1 cellular context compared by ENCODE assay signal in genomic region chr3:52429779-52430415, GRCh38.
TF ChIP-seq lines count a peak whose summit lies in the region.

No MANE protein-coding gene starts in this region.

TF ChIP-seq in HepG2, 621 proteins besides CTCF, POLR2A, EP300 and RAD21 (continued from another document and continues in another):
- TF ChIP-seq, protein P1, sequence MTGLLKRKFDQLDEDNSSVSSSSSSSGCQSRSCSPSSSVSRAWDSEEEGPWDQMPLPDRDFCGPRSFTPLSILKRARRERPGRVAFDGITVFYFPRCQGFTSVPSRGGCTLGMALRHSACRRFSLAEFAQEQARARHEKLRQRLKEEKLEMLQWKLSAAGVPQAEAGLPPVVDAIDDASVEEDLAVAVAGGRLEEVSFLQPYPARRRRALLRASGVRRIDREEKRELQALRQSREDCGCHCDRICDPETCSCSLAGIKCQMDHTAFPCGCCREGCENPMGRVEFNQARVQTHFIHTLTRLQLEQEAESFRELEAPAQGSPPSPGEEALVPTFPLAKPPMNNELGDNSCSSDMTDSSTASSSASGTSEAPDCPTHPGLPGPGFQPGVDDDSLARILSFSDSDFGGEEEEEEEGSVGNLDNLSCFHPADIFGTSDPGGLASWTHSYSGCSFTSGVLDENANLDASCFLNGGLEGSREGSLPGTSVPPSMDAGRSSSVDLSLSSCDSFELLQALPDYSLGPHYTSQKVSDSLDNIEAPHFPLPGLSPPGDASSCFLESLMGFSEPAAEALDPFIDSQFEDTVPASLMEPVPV (CRISPR knock-in tag; IDR thresholded peaks at IDR 0.05) = 0 out of 2 replicates have a peak, but pooled peaks have one; percentile 71
- peak; percentile 87 for TF ChIP-seq TEAD3 (CRISPR knock-in tag; optimal IDR thresholded peaks at IDR 0.05; ENCODE audit: borderline replicate concordance)
- peak; percentile 57; the same call in 1 of the 2 replicates for TF ChIP-seq CBX5 (CRISPR knock-in tag; IDR thresholded peaks at IDR 0.05; ENCODE audit: borderline replicate concordance)
- TF ChIP-seq, protein P2, sequence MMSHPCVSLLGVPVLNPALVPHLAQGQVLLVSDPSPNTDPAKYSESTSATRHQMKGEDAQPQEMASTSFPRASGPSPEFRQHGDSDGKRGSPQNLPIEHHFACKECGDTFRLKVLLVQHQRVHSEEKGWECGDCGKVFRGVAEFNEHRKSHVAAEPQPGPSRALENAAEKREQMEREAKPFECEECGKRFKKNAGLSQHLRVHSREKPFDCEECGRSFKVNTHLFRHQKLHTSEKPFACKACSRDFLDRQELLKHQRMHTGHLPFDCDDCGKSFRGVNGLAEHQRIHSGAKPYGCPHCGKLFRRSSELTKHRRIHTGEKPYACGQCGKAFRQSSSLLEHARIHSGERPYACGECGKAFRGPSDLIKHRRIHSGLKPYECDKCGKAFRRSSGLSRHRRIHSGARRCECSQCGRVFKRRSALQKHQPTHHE (CRISPR knock-in tag; IDR thresholded peaks at IDR 0.05; ENCODE audit: borderline replicate concordance) = no peak
- TF ChIP-seq, protein P3, sequence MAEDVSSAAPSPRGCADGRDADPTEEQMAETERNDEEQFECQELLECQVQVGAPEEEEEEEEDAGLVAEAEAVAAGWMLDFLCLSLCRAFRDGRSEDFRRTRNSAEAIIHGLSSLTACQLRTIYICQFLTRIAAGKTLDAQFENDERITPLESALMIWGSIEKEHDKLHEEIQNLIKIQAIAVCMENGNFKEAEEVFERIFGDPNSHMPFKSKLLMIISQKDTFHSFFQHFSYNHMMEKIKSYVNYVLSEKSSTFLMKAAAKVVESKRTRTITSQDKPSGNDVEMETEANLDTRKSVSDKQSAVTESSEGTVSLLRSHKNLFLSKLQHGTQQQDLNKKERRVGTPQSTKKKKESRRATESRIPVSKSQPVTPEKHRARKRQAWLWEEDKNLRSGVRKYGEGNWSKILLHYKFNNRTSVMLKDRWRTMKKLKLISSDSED (CRISPR knock-in tag; IDR thresholded peaks at IDR 0.05) = no peak
- no peak for TF ChIP-seq ZNF569 (CRISPR knock-in tag; IDR thresholded peaks at IDR 0.05; ENCODE audit: borderline replicate concordance)
- peak; percentile 71 for TF ChIP-seq ASH2L (IDR thresholded peaks at IDR 0.05; ENCODE audit: insufficient read length, low read depth, low read length)
- TF ChIP-seq DPF2 (CRISPR knock-in tag; IDR thresholded peaks at IDR 0.05; ENCODE audit: borderline replicate concordance, low read depth) = peak; percentile 66; the same call in 1 of the 2 replicates
- TF ChIP-seq, protein P4, sequence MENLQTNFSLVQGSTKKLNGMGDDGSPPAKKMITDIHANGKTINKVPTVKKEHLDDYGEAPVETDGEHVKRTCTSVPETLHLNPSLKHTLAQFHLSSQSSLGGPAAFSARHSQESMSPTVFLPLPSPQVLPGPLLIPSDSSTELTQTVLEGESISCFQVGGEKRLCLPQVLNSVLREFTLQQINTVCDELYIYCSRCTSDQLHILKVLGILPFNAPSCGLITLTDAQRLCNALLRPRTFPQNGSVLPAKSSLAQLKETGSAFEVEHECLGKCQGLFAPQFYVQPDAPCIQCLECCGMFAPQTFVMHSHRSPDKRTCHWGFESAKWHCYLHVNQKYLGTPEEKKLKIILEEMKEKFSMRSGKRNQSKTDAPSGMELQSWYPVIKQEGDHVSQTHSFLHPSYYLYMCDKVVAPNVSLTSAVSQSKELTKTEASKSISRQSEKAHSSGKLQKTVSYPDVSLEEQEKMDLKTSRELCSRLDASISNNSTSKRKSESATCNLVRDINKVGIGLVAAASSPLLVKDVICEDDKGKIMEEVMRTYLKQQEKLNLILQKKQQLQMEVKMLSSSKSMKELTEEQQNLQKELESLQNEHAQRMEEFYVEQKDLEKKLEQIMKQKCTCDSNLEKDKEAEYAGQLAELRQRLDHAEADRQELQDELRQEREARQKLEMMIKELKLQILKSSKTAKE (CRISPR knock-in tag; IDR thresholded peaks at IDR 0.05; ENCODE audit: borderline replicate concordance) = peak; percentile 93
- TF ChIP-seq, protein P5, sequence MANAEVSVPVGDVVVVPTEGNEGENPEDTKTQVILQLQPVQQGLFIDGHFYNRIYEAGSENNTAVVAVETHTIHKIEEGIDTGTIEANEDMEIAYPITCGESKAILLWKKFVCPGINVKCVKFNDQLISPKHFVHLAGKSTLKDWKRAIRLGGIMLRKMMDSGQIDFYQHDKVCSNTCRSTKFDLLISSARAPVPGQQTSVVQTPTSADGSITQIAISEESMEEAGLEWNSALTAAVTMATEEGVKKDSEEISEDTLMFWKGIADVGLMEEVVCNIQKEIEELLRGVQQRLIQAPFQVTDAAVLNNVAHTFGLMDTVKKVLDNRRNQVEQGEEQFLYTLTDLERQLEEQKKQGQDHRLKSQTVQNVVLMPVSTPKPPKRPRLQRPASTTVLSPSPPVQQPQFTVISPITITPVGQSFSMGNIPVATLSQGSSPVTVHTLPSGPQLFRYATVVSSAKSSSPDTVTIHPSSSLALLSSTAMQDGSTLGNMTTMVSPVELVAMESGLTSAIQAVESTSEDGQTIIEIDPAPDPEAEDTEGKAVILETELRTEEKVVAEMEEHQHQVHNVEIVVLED (CRISPR knock-in tag; IDR thresholded peaks at IDR 0.05; ENCODE audit: borderline replicate concordance) = peak; percentile 63; the same call in 1 of the 2 replicates
- TF ChIP-seq ZNF292 (CRISPR knock-in tag; IDR thresholded peaks at IDR 0.05; ENCODE audit: borderline replicate concordance, low read depth) = peak; percentile 58; the same call in 1 of the 2 replicates
- peak; percentile 29; the same call in 1 of the 2 replicates for TF ChIP-seq ZNF709 (CRISPR knock-in tag; IDR thresholded peaks at IDR 0.05)
- TF ChIP-seq TBX2 (CRISPR knock-in tag; IDR thresholded peaks at IDR 0.05; ENCODE audit: borderline replicate concordance) = peak; percentile 95
- no peak for TF ChIP-seq HMGA1 (CRISPR knock-in tag; conservative IDR thresholded peaks at IDR 0.05)
- TF ChIP-seq HDAC2 (CRISPR knock-in tag; IDR thresholded peaks at IDR 0.05) = peak; percentile 83
- peak; percentile 51; the same call in 1 of the 2 replicates for TF ChIP-seq ZFP36L1 (CRISPR knock-in tag; IDR thresholded peaks at IDR 0.05)
- TF ChIP-seq ESRRA (CRISPR knock-in tag; IDR thresholded peaks at IDR 0.05; ENCODE audit: low read depth) = peak; percentile 86
- TF ChIP-seq MTA1 (CRISPR knock-in tag; IDR thresholded peaks at IDR 0.05; ENCODE audit: borderline replicate concordance) = peak; percentile 75; the same call in 1 of the 2 replicates
- TF ChIP-seq ZBTB7A (CRISPR knock-in tag; IDR thresholded peaks at IDR 0.05) = peak; percentile 84
- no peak for TF ChIP-seq POLR2AphosphoS2 (IDR thresholded peaks at IDR 0.05; ENCODE audit: low read depth, low read length)
- peak; percentile 83; the same call in 1 of the 2 replicates for TF ChIP-seq ZHX1 (CRISPR knock-in tag; IDR thresholded peaks at IDR 0.05; ENCODE audit: low read depth)
- TF ChIP-seq NCOR1 (IDR thresholded peaks at IDR 0.05; ENCODE audit: borderline replicate concordance, low read length) = peak; percentile 89; the same call in 1 of the 2 replicates
- TF ChIP-seq, protein P6, sequence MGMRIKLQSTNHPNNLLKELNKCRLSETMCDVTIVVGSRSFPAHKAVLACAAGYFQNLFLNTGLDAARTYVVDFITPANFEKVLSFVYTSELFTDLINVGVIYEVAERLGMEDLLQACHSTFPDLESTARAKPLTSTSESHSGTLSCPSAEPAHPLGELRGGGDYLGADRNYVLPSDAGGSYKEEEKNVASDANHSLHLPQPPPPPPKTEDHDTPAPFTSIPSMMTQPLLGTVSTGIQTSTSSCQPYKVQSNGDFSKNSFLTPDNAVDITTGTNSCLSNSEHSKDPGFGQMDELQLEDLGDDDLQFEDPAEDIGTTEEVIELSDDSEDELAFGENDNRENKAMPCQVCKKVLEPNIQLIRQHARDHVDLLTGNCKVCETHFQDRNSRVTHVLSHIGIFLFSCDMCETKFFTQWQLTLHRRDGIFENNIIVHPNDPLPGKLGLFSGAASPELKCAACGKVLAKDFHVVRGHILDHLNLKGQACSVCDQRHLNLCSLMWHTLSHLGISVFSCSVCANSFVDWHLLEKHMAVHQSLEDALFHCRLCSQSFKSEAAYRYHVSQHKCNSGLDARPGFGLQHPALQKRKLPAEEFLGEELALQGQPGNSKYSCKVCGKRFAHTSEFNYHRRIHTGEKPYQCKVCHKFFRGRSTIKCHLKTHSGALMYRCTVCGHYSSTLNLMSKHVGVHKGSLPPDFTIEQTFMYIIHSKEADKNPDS (CRISPR knock-in tag; IDR thresholded peaks at IDR 0.05) = peak; percentile 84; the same call in 1 of the 2 replicates
- TF ChIP-seq, protein P7, sequence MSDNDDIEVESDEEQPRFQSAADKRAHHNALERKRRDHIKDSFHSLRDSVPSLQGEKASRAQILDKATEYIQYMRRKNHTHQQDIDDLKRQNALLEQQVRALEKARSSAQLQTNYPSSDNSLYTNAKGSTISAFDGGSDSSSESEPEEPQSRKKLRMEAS (IDR thresholded peaks at IDR 0.05) = peak; percentile 64
- TF ChIP-seq ZNF160 (CRISPR knock-in tag; IDR thresholded peaks at IDR 0.05) = no peak
- TF ChIP-seq, protein P8, sequence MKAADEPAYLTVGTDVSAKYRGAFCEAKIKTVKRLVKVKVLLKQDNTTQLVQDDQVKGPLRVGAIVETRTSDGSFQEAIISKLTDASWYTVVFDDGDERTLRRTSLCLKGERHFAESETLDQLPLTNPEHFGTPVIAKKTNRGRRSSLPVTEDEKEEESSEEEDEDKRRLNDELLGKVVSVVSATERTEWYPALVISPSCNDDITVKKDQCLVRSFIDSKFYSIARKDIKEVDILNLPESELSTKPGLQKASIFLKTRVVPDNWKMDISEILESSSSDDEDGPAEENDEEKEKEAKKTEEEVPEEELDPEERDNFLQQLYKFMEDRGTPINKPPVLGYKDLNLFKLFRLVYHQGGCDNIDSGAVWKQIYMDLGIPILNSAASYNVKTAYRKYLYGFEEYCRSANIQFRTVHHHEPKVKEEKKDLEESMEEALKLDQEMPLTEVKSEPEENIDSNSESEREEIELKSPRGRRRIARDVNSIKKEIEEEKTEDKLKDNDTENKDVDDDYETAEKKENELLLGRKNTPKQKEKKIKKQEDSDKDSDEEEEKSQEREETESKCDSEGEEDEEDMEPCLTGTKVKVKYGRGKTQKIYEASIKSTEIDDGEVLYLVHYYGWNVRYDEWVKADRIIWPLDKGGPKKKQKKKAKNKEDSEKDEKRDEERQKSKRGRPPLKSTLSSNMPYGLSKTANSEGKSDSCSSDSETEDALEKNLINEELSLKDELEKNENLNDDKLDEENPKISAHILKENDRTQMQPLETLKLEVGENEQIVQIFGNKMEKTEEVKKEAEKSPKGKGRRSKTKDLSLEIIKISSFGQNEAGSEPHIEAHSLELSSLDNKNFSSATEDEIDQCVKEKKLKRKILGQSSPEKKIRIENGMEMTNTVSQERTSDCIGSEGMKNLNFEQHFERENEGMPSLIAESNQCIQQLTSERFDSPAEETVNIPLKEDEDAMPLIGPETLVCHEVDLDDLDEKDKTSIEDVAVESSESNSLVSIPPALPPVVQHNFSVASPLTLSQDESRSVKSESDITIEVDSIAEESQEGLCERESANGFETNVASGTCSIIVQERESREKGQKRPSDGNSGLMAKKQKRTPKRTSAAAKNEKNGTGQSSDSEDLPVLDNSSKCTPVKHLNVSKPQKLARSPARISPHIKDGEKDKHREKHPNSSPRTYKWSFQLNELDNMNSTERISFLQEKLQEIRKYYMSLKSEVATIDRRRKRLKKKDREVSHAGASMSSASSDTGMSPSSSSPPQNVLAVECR (CRISPR knock-in tag; IDR thresholded peaks at IDR 0.05; ENCODE audit: borderline replicate concordance) = peak; percentile 71; the same call in 1 of the 2 replicates
- TF ChIP-seq ZNF329 (CRISPR knock-in tag; IDR thresholded peaks at IDR 0.05; ENCODE audit: low read depth) = no peak
- peak; percentile 94 for TF ChIP-seq MIER3 (CRISPR knock-in tag; IDR thresholded peaks at IDR 0.05; ENCODE audit: borderline replicate concordance)
- TF ChIP-seq FOXP1 (IDR thresholded peaks at IDR 0.05) = peak; percentile 92
- TF ChIP-seq FOXP1 (CRISPR knock-in tag; IDR thresholded peaks at IDR 0.05) = peak; percentile 92
- TF ChIP-seq SNRNP70 (IDR thresholded peaks at IDR 0.05; ENCODE audit: low read depth, low read length) = no peak
- TF ChIP-seq TBX3 (IDR thresholded peaks at IDR 0.05; ENCODE audit: borderline replicate concordance) = peak; percentile 86
- TF ChIP-seq TP53 (CRISPR knock-in tag; conservative IDR thresholded peaks at IDR 0.05) = no peak
- TF ChIP-seq PPARG (CRISPR knock-in tag; conservative IDR thresholded peaks at IDR 0.05) = peak; percentile 58; the same call in 1 of the 2 replicates
- 0 out of 2 replicates have a peak, but pooled peaks have one; percentile 46 for TF ChIP-seq MEIS2 (CRISPR knock-in tag; IDR thresholded peaks at IDR 0.05)
- no peak for TF ChIP-seq ZSCAN21 (CRISPR knock-in tag; IDR thresholded peaks at IDR 0.05; ENCODE audit: borderline replicate concordance)
